In genomic region chr6:144543006-144543871, GRCh38 we compare ENCODE assay signal across 13 cellular contexts.
A peak's percentile ranks its signal among the peaks of the same experiment; 100 is the strongest.
DNase-seq lines count a peak whose midpoint lies in the region; ATAC-seq and TF ChIP-seq lines count a peak whose summit lies in the region.
"Had no signal": no experiment of that assay in that cellular context is flagged by ENCODE, and none has a peak within 500 bp of the region (broad histone marks: within the 10 kb centered on the region; RNA-seq: fewer than 3 reads in every experiment).

No MANE protein-coding gene starts in this region.

- H4K20me1 ChIP-seq in SK-N-SH (ENCODE audit: insufficient read depth), result no peaks in the 10 kb centered on the region

- H3K4me3 Mint-ChIP-seq in CD4-positive, CD25-positive, alpha-beta regulatory T cell, result no peak overlapping the region

- peak overlapping the region in 2 of 3 donors; percentile 55 to 72 for H3K27ac Mint-ChIP-seq in CD4-positive, CD25-positive, alpha-beta regulatory T cell

- no peak overlapping the region for H3K9ac ChIP-seq in SK-N-SH
- H3K9ac ChIP-seq: KMS-11 had no signal

- TF ChIP-seq RAD21 in SK-N-SH (IDR thresholded peaks at IDR 0.05; ENCODE audit: low read length), result no peak

- no peak overlapping the region for H3K4me3 ChIP-seq in CD4-positive, CD25-positive, alpha-beta regulatory T cell (ENCODE audit: low read depth, low read length)
- no peak overlapping the region for H3K4me3 ChIP-seq in SK-N-SH (ENCODE audit: low read depth in 2 of 2, low read length in 1 of 2)

- H3K36me3 ChIP-seq in CD4-positive, CD25-positive, alpha-beta regulatory T cell (ENCODE audit: control insufficient read depth, insufficient read depth, low read length), result peaks cover 78% of the 10 kb centered on the region
- H3K36me3 ChIP-seq in SK-N-SH (replicated peaks in 1 of 2; ENCODE audit: control insufficient read depth in 1 of 2, insufficient read depth in 2 of 2, low read length in 1 of 2), result peaks cover 0 to 7% of the 10 kb centered on the region in 2 experiments

- DNase-seq in CD4-positive, CD25-positive, alpha-beta regulatory T cell, result no peak
- DNase-seq in HPDE6-E6E7 (ENCODE audit: extremely low spot score) (peak; percentile 31), SK-N-SH (no peak), hepatic stellate cell (ENCODE audit: low spot score) (peak; percentile 10), HuH-7 (ENCODE audit: low spot score) (no peak)
- no peak for DNase-seq in activated naive CD4-positive, alpha-beta T cell (lab: John Stamatoyannopoulos, UW)
- DNase-seq: cortex of kidney, DND-41, posterior cingulate gyrus had no signal

- H3K4me1 ChIP-seq in CD4-positive, CD25-positive, alpha-beta regulatory T cell (ENCODE audit: control insufficient read depth, insufficient read depth, low read length, poor library complexity, severe bottlenecking), result no peaks in the 10 kb centered on the region
- no peaks in the 10 kb centered on the region; a peak in 1 of 4 replicates for H3K4me1 ChIP-seq in SK-N-SH (ENCODE audit: control insufficient read depth in 1 of 2, insufficient read depth in 2 of 2, low read depth in 1 of 2, low read length in 1 of 2)

- CTCF ChIA-PET in SK-N-SH (lab: Yijun Ruan, JAX), result interaction anchor here (1.3 to 1.4 kb wide), 2 partner anchors 42 to 54 kb away, joined by 3 to 4 read pairs; no protein-coding TSS in a partner anchor

- no peak for ATAC-seq in CD4-positive, CD25-positive, alpha-beta regulatory T cell (ENCODE audit: low read depth in 2 of 2)
- ATAC-seq in activated CD4-positive, CD25-positive, alpha-beta regulatory T cell treated with anti-CD3 and anti-CD28 coated beads, Interleukin-2, amount 50 U/mL, for 24 hours, result no peak
- no peak for ATAC-seq in HG03045 (IDR thresholded peaks at IDR 0.05; ENCODE audit: unreplicated experiment)
- ATAC-seq: Right ventricle myocardium inferior had no signal

- no peak for TF ChIP-seq CTCF in SK-N-SH (IDR thresholded peaks at IDR 0.05)

- TF ChIP-seq EP300 in SK-N-SH (IDR thresholded peaks at IDR 0.05; ENCODE audit: borderline replicate concordance in 1 of 2, low read depth in 1 of 2, low read length in 1 of 2), result no peak

- H3F3A ChIP-seq in SK-N-SH (replicated peaks; ENCODE audit: insufficient read depth), result no peaks in the 10 kb centered on the region

- no peak overlapping the region for H3K4me2 ChIP-seq in SK-N-SH
- H3K4me2 ChIP-seq: KMS-11 had no signal

- peaks cover 5 to 16% (median 9%) of the 10 kb centered on the region in 4 donors for H3K4me1 Mint-ChIP-seq in CD4-positive, CD25-positive, alpha-beta regulatory T cell

- POLR2A ChIA-PET in SK-N-SH (lab: Yijun Ruan, JAX), result no interaction called here

- peaks cover 64% of the 10 kb centered on the region for H3K36me3 Mint-ChIP-seq in CD4-positive, CD25-positive, alpha-beta regulatory T cell

- H3K27me3 ChIP-seq in CD4-positive, CD25-positive, alpha-beta regulatory T cell (ENCODE audit: control insufficient read depth, insufficient read depth, low read length), result no peaks in the 10 kb centered on the region
- no peaks in the 10 kb centered on the region for H3K27me3 ChIP-seq in SK-N-SH (ENCODE audit: insufficient read depth)

- WGBS in SK-N-SH (ENCODE audit: low lambda C conversion rate), result 63% methylated on average over 8 of the region's 8 CpGs

- H3K27me3 Mint-ChIP-seq in CD4-positive, CD25-positive, alpha-beta regulatory T cell, result no peaks in the 10 kb centered on the region

- H3K79me2 ChIP-seq in SK-N-SH (ENCODE audit: insufficient read depth), result no peaks in the 10 kb centered on the region

- no peaks in the 10 kb centered on the region for H3K9me3 ChIP-seq in CD4-positive, CD25-positive, alpha-beta regulatory T cell (ENCODE audit: control insufficient read depth in 2 of 2, low read length in 2 of 2)
- H3K9me3 ChIP-seq in SK-N-SH, result no peaks in the 10 kb centered on the region

- no peaks in the 10 kb centered on the region for H3K9me2 ChIP-seq in SK-N-SH

- H3K9me3 Mint-ChIP-seq in CD4-positive, CD25-positive, alpha-beta regulatory T cell, result peaks cover 0 to 4% (median 0%) of the 10 kb centered on the region in 7 donors

- H2AFZ ChIP-seq in SK-N-SH (ENCODE audit: low read depth), result no peak overlapping the region

- no peak overlapping the region for H3K27ac ChIP-seq in CD4-positive, CD25-positive, alpha-beta regulatory T cell (ENCODE audit: insufficient read depth, low read length, poor library complexity, severe bottlenecking)
- H3K27ac ChIP-seq in SK-N-SH (ENCODE audit: low read depth in 2 of 2, low read length in 1 of 2), result peak overlapping the region in 1 of 2 experiments; percentile 30; a peak in 1 of 4 replicates
- H3K27ac ChIP-seq: KMS-11 had no signal

TF ChIP-seq in SK-N-SH, 30 proteins besides CTCF, POLR2A, EP300 and RAD21:
- TF ChIP-seq TCF12 (IDR thresholded peaks at IDR 0.05) (0 out of 2 replicates have a peak, but pooled peaks have one; percentile 7), FOXM1 (IDR thresholded peaks at IDR 0.05; ENCODE audit: low read depth) (no peak), GABPA (IDR thresholded peaks at IDR 0.05; ENCODE audit: low read depth) (no peak), SMC3 (IDR thresholded peaks at IDR 0.05; ENCODE audit: low read depth, low read length) (no peak), MAX (IDR thresholded peaks at IDR 0.05; ENCODE audit: low read depth) (no peak), MEF2A (IDR thresholded peaks at IDR 0.05; ENCODE audit: borderline replicate concordance, low read depth) (no peak)

Comparison
In these comparisons a context has a peak if more than half of its experiments do, and no peak if none do; other contexts are left out.
1. DNase-seq: peak in HPDE6-E6E7 (single experiment) and hepatic stellate cell (single experiment); none in CD4-positive, CD25-positive, alpha-beta regulatory T cell (0 of 3), SK-N-SH (single experiment), HuH-7 (single experiment) and activated naive CD4-positive, alpha-beta T cell (0 of 4).